Comparison of ENCODE assay signal across 8 cellular contexts in genomic region chr7:75637854-75638606, GRCh38.
DNase-seq lines count a peak whose midpoint lies in the region; ATAC-seq and TF ChIP-seq lines count a peak whose summit lies in the region.

No MANE protein-coding gene starts in this region.

- no peaks in the 10 kb centered on the region for H3K36me3 Mint-ChIP-seq in activated T-helper 2 cell treated with anti-CD3 and anti-CD28 coated beads, Interferon-gamma antibody, Interleukin-2, Interleukin-4, amounts not matched to agents 10 μg/mL and 5 μg/mL and 100 μg/mL, durations not matched to agents 14 hours and 24 hours and 36 hours (ENCODE audit: low read depth)

- peaks cover 11% of the 10 kb centered on the region for H3K4me1 Mint-ChIP-seq in activated T-helper 2 cell treated with anti-CD3 and anti-CD28 coated beads, Interferon-gamma antibody, Interleukin-2, Interleukin-4, amounts not matched to agents 10 μg/mL and 5 μg/mL and 100 μg/mL, durations not matched to agents 14 hours and 24 hours and 36 hours (ENCODE audit: low read depth)

- 51 to 80% (median 69%) methylated on average over 12 to 14 of the region's 14 CpGs for WGBS in spleen, 5 donors

- no peaks in the 10 kb centered on the region for H3K9me3 Mint-ChIP-seq in activated T-helper 2 cell treated with anti-CD3 and anti-CD28 coated beads, Interferon-gamma antibody, Interleukin-2, Interleukin-4, amounts not matched to agents 10 μg/mL and 5 μg/mL and 100 μg/mL, durations not matched to agents 14 hours and 24 hours and 36 hours

- intact Hi-C loops in activated T-helper 2 cell treated with anti-CD3 and anti-CD28 coated beads, Interferon-gamma antibody, Interleukin-2, Interleukin-4, amounts not matched to agents 10 μg/mL and 5 μg/mL and 100 μg/mL, durations not matched to agents 14 hours and 24 hours and 36 hours (cut with micrococcal nuclease) = loop anchor here (5.0 kb wide), 1 partner anchor 41 kb away; no protein-coding TSS in a partner anchor
- intact Hi-C loops in spleen (cut with DNase I; ENCODE audit: low total_unique reads) = no loop called here

- H3K27ac ChIP-seq in iPS-18a (ENCODE audit: low read length) (peak overlapping the region; percentile 90), spleen (peak overlapping the region; percentile 60 to 93 (median 84))

- H3K4me3 ChIP-seq in HAP-1 (peak overlapping the region; percentile 65), iPS-18a (ENCODE audit: low read length) (peak overlapping the region; percentile 92), spleen (peak overlapping the region; percentile 49 to 85 (median 60))

- H3K4me3 Mint-ChIP-seq in activated T-helper 2 cell treated with anti-CD3 and anti-CD28 coated beads, Interferon-gamma antibody, Interleukin-2, Interleukin-4, amounts not matched to agents 10 μg/mL and 5 μg/mL and 100 μg/mL, durations not matched to agents 14 hours and 24 hours and 36 hours (ENCODE audit: low read depth) = peak overlapping the region; percentile 61

- H3K36me3 ChIP-seq in HAP-1 (replicated peaks) (no peaks in the 10 kb centered on the region), iPS-18a (ENCODE audit: control insufficient read depth, low read depth, low read length) (peaks cover 9% of the 10 kb centered on the region), spleen (no peaks in the 10 kb centered on the region)

- in situ Hi-C loops in HAP-1 (cut with MboI; ENCODE audit: low sequenced_read_pairs) = no loop called here

- TF ChIP-seq POLR2A in spleen (IDR thresholded peaks at IDR 0.05) = no peak

- no peaks in the 10 kb centered on the region for H3K27me3 ChIP-seq in HAP-1 (ENCODE audit: low read depth)
- H3K27me3 ChIP-seq in iPS-18a (ENCODE audit: control insufficient read depth, insufficient read depth, low read length) = no peaks in the 10 kb centered on the region
- H3K27me3 ChIP-seq in spleen (replicated peaks in 1 of 7) = peaks cover 0 to 5% (median 0%) of the 10 kb centered on the region in 7 donors

- H3K27me3 Mint-ChIP-seq in activated T-helper 2 cell treated with anti-CD3 and anti-CD28 coated beads, Interferon-gamma antibody, Interleukin-2, Interleukin-4, amounts not matched to agents 10 μg/mL and 5 μg/mL and 100 μg/mL, durations not matched to agents 14 hours and 24 hours and 36 hours (ENCODE audit: low read depth) = peaks cover 3% of the 10 kb centered on the region

- H3K9me3 ChIP-seq in HAP-1 (peaks cover 4% of the 10 kb centered on the region), iPS-18a (ENCODE audit: control insufficient read depth, low read depth, low read length) (no peaks in the 10 kb centered on the region), spleen (peaks cover 0 to 2% (median 2%) of the 10 kb centered on the region in 8 donors)

- no peak for ATAC-seq in HG03521 (IDR thresholded peaks at IDR 0.05; ENCODE audit: unreplicated experiment)
- ATAC-seq in HG03342 (IDR thresholded peaks at IDR 0.05; ENCODE audit: unreplicated experiment) = no peak

- no peak overlapping the region for H3K27ac Mint-ChIP-seq in activated T-helper 2 cell treated with anti-CD3 and anti-CD28 coated beads, Interferon-gamma antibody, Interleukin-2, Interleukin-4, amounts not matched to agents 10 μg/mL and 5 μg/mL and 100 μg/mL, durations not matched to agents 14 hours and 24 hours and 36 hours

- H3K4me1 ChIP-seq in HAP-1 = peaks cover 8% of the 10 kb centered on the region
- peaks cover 20% of the 10 kb centered on the region for H3K4me1 ChIP-seq in iPS-18a (ENCODE audit: control insufficient read depth, low read depth, low read length)
- peaks cover 2 to 49% (median 25%) of the 10 kb centered on the region in 6 donors for H3K4me1 ChIP-seq in spleen

- peak overlapping the region; percentile 92 for H3K9ac ChIP-seq in iPS-18a (ENCODE audit: low read length)

- DNase-seq in HAP-1 (ENCODE audit: low spot score in 2 of 2) = peak in 1 of 2 experiments; percentile 18
- DNase-seq in activated T-helper 2 cell treated with anti-CD3 and anti-CD28 coated beads, Interferon-gamma antibody, Interleukin-2, Interleukin-4, amounts not matched to agents 10 μg/mL and 5 μg/mL and 100 μg/mL, durations not matched to agents 14 hours and 24 hours and 36 hours (ENCODE audit: low spot score) = no peak
- no peak for DNase-seq in spleen
- DNase-seq in germinal center (ENCODE audit: low spot score) = no peak
- no peak for DNase-seq in NCI-H82 (lab: John Stamatoyannopoulos, UW)

- no peak for TF ChIP-seq CTCF in spleen (IDR thresholded peaks at IDR 0.05 in 8 of 11, conservative IDR thresholded peaks at IDR 0.05 in 3 of 11)
